Comparison of ENCODE assay signal across 1 cellular context in the genomic region with DNA sequence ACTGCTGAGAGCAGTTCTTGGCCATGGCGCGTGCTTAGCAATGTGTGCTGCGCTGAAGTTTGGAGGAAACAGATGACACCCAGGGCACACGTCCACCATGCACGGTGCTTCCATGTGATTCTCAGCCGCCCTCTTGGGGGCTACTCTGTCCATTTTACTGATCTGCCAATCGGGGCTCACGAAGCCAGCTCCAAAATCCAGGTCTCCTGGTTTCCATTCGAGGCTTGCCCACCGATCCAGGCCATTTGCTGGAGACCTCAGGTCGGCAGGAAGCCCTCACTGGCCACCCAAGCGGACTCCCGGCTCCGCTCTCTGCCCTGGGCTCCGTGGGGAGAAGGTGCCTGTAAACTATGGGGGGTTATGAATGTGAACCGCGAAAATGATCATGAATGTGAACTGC.
TF ChIP-seq lines count a peak whose summit lies in the region.

No MANE protein-coding gene starts in this region.

TF ChIP-seq in HepG2, 621 proteins besides CTCF, POLR2A, EP300 and RAD21:
- TF ChIP-seq, protein P1, sequence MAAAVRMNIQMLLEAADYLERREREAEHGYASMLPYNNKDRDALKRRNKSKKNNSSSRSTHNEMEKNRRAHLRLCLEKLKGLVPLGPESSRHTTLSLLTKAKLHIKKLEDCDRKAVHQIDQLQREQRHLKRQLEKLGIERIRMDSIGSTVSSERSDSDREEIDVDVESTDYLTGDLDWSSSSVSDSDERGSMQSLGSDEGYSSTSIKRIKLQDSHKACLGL (CRISPR knock-in tag; IDR thresholded peaks at IDR 0.05): no peak
- TF ChIP-seq, protein P2, sequence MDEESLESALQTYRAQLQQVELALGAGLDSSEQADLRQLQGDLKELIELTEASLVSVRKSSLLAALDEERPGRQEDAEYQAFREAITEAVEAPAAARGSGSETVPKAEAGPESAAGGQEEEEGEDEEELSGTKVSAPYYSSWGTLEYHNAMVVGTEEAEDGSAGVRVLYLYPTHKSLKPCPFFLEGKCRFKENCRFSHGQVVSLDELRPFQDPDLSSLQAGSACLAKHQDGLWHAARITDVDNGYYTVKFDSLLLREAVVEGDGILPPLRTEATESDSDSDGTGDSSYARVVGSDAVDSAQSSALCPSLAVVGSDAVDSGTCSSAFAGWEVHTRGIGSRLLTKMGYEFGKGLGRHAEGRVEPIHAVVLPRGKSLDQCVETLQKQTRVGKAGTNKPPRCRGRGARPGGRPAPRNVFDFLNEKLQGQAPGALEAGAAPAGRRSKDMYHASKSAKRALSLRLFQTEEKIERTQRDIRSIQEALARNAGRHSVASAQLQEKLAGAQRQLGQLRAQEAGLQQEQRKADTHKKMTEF (CRISPR knock-in tag; IDR thresholded peaks at IDR 0.05): no peak
- TF ChIP-seq ZNF34 (CRISPR knock-in tag; IDR thresholded peaks at IDR 0.05; ENCODE audit: borderline replicate concordance) (no peak), SMAD9 (CRISPR knock-in tag; IDR thresholded peaks at IDR 0.05) (no peak), AGO2 (optimal IDR thresholded peaks at IDR 0.05; ENCODE audit: low read depth, low read length) (no peak), SMAD3 (CRISPR knock-in tag; IDR thresholded peaks at IDR 0.05) (no peak), DNMT3B (CRISPR knock-in tag; conservative IDR thresholded peaks at IDR 0.05) (no peak), TBL1XR1 (IDR thresholded peaks at IDR 0.05; ENCODE audit: borderline replicate concordance, low read length, partially characterized antibody) (no peak), ZNF235 (CRISPR knock-in tag; IDR thresholded peaks at IDR 0.05; ENCODE audit: borderline replicate concordance) (no peak), IRX3 (CRISPR knock-in tag; IDR thresholded peaks at IDR 0.05; ENCODE audit: borderline replicate concordance, low read depth) (no peak), ZNF12 (CRISPR knock-in tag; IDR thresholded peaks at IDR 0.05) (no peak), RARA (CRISPR knock-in tag; IDR thresholded peaks at IDR 0.05) (no peak)
- TF ChIP-seq, protein P3, sequence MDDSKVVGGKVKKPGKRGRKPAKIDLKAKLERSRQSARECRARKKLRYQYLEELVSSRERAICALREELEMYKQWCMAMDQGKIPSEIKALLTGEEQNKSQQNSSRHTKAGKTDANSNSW (CRISPR knock-in tag; IDR thresholded peaks at IDR 0.05; ENCODE audit: borderline replicate concordance): no peak
- TF ChIP-seq, protein P4, sequence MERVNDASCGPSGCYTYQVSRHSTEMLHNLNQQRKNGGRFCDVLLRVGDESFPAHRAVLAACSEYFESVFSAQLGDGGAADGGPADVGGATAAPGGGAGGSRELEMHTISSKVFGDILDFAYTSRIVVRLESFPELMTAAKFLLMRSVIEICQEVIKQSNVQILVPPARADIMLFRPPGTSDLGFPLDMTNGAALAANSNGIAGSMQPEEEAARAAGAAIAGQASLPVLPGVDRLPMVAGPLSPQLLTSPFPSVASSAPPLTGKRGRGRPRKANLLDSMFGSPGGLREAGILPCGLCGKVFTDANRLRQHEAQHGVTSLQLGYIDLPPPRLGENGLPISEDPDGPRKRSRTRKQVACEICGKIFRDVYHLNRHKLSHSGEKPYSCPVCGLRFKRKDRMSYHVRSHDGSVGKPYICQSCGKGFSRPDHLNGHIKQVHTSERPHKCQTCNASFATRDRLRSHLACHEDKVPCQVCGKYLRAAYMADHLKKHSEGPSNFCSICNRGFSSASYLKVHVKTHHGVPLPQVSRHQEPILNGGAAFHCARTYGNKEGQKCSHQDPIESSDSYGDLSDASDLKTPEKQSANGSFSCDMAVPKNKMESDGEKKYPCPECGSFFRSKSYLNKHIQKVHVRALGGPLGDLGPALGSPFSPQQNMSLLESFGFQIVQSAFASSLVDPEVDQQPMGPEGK (CRISPR knock-in tag; IDR thresholded peaks at IDR 0.05): no peak
- TF ChIP-seq, protein P5, sequence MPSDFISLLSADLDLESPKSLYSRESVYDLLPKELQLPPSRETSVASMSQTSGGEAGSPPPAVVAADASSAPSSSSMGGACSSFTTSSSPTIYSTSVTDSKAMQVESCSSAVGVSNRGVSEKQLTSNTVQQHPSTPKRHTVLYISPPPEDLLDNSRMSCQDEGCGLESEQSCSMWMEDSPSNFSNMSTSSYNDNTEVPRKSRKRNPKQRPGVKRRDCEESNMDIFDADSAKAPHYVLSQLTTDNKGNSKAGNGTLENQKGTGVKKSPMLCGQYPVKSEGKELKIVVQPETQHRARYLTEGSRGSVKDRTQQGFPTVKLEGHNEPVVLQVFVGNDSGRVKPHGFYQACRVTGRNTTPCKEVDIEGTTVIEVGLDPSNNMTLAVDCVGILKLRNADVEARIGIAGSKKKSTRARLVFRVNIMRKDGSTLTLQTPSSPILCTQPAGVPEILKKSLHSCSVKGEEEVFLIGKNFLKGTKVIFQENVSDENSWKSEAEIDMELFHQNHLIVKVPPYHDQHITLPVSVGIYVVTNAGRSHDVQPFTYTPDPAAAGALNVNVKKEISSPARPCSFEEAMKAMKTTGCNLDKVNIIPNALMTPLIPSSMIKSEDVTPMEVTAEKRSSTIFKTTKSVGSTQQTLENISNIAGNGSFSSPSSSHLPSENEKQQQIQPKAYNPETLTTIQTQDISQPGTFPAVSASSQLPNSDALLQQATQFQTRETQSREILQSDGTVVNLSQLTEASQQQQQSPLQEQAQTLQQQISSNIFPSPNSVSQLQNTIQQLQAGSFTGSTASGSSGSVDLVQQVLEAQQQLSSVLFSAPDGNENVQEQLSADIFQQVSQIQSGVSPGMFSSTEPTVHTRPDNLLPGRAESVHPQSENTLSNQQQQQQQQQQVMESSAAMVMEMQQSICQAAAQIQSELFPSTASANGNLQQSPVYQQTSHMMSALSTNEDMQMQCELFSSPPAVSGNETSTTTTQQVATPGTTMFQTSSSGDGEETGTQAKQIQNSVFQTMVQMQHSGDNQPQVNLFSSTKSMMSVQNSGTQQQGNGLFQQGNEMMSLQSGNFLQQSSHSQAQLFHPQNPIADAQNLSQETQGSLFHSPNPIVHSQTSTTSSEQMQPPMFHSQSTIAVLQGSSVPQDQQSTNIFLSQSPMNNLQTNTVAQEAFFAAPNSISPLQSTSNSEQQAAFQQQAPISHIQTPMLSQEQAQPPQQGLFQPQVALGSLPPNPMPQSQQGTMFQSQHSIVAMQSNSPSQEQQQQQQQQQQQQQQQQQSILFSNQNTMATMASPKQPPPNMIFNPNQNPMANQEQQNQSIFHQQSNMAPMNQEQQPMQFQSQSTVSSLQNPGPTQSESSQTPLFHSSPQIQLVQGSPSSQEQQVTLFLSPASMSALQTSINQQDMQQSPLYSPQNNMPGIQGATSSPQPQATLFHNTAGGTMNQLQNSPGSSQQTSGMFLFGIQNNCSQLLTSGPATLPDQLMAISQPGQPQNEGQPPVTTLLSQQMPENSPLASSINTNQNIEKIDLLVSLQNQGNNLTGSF (CRISPR knock-in tag; IDR thresholded peaks at IDR 0.05): no peak
- TF ChIP-seq, protein P6, sequence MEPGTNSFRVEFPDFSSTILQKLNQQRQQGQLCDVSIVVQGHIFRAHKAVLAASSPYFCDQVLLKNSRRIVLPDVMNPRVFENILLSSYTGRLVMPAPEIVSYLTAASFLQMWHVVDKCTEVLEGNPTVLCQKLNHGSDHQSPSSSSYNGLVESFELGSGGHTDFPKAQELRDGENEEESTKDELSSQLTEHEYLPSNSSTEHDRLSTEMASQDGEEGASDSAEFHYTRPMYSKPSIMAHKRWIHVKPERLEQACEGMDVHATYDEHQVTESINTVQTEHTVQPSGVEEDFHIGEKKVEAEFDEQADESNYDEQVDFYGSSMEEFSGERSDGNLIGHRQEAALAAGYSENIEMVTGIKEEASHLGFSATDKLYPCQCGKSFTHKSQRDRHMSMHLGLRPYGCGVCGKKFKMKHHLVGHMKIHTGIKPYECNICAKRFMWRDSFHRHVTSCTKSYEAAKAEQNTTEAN (CRISPR knock-in tag; conservative IDR thresholded peaks at IDR 0.05): no peak
